Comparison of ENCODE assay signal across 9 cellular contexts in genomic region chr6:155186052-155186658, GRCh38.
DNase-seq lines count a peak whose midpoint lies in the region; ATAC-seq and TF ChIP-seq lines count a peak whose summit lies in the region.
"Had no signal": no experiment of that assay in that cellular context is flagged by ENCODE, and none has a peak within 500 bp of the region (broad histone marks: within the 10 kb centered on the region; RNA-seq: fewer than 3 reads in every experiment).

No MANE protein-coding gene starts in this region.

- H3K36me3 Mint-ChIP-seq in GM23338 (ENCODE audit: low read depth) (peaks cover under 1% of the 10 kb centered on the region; the same call in 1 of the 3 replicates), endothelial cell (ENCODE audit: low read depth, unreplicated experiment) (peaks cover 10% of the 10 kb centered on the region)
- no peaks in the 10 kb centered on the region for H3K36me3 Mint-ChIP-seq in T-helper 2 cell treated with Interferon-gamma antibody and Interleukin-4, amounts not matched to agents 5 μg/mL and 100 μg/mL, for 36 hours (ENCODE audit: low read depth)

- TF ChIP-seq CTCF in GM23338 (conservative IDR thresholded peaks at IDR 0.05; ENCODE audit: low read depth in 2 of 2): no peak
- TF ChIP-seq CTCF in endothelial cell (IDR thresholded peaks at IDR 0.05; ENCODE audit: unreplicated experiment): no peak
- no peak for TF ChIP-seq CTCF in gastrocnemius medialis (IDR thresholded peaks at IDR 0.05 in 4 of 5, conservative IDR thresholded peaks at IDR 0.05 in 1 of 5)
- no peak for TF ChIP-seq CTCF in esophagus squamous epithelium (IDR thresholded peaks at IDR 0.05)

- peaks cover 8% of the 10 kb centered on the region for H3K27me3 Mint-ChIP-seq in GM23338 (ENCODE audit: insufficient read depth, low read depth, poor library complexity)
- no peaks in the 10 kb centered on the region for H3K27me3 Mint-ChIP-seq in T-helper 2 cell treated with Interferon-gamma antibody and Interleukin-4, amounts not matched to agents 5 μg/mL and 100 μg/mL, for 36 hours (ENCODE audit: low read depth)
- H3K27me3 Mint-ChIP-seq in endothelial cell (ENCODE audit: unreplicated experiment): no peaks in the 10 kb centered on the region

- no peaks in the 10 kb centered on the region for H3K9me2 ChIP-seq in GM23338 (ENCODE audit: insufficient read depth)

- H3K79me2 ChIP-seq in GM23338 (replicated peaks; ENCODE audit: insufficient read depth): no peaks in the 10 kb centered on the region

- no peak for TF ChIP-seq POLR2A in gastrocnemius medialis (IDR thresholded peaks at IDR 0.05)
- TF ChIP-seq POLR2A in esophagus squamous epithelium (IDR thresholded peaks at IDR 0.05): no peak

- in situ Hi-C loops in gastrocnemius medialis (cut with MboI; ENCODE audit: low sequenced_read_pairs in 4 of 4): no loop called here

- DNase-seq in GM23338 (ENCODE audit: low spot score) (peak; percentile 41), endothelial cell (ENCODE audit: low spot score) (no peak), cerebellar nuclear complex (lab: John Stamatoyannopoulos, UW) (no peak), gastrocnemius medialis (no peak), NCI-H1694 (lab: John Stamatoyannopoulos, UW) (no peak), esophagus squamous epithelium (lab: John Stamatoyannopoulos, UW) (no peak)
- DNase-seq in T-helper 2 cell treated with Interferon-gamma antibody and Interleukin-4, amounts not matched to agents 5 μg/mL and 100 μg/mL, for 36 hours (ENCODE audit: low spot score): peak; percentile 85
- peak; percentile 46 to 74 for DNase-seq in stimulated activated CD4-positive, alpha-beta T cell treated with anti-CD3 and anti-CD28 coated beads, Interleukin-4, amount 100 ng/mL, for 4 hours
- DNase-seq: MV-4-11 had no signal

- H3K27ac ChIP-seq in GM23338 (ENCODE audit: low read depth) (peak overlapping the region; percentile 75), gastrocnemius medialis (no peak overlapping the region), esophagus squamous epithelium (peak overlapping the region in 1 of 4 donors; percentile 29)

- H3K4me1 ChIP-seq in GM23338 (ENCODE audit: insufficient read depth) (peaks cover 32% of the 10 kb centered on the region), gastrocnemius medialis (peaks cover 11 to 14% of the 10 kb centered on the region in 2 donors), esophagus squamous epithelium (peaks cover 0 to 50% (median 6%) of the 10 kb centered on the region in 3 donors)

- H3K9me3 Mint-ChIP-seq in GM23338 (no peaks in the 10 kb centered on the region), endothelial cell (ENCODE audit: unreplicated experiment) (no peaks in the 10 kb centered on the region)
- no peaks in the 10 kb centered on the region for H3K9me3 Mint-ChIP-seq in T-helper 2 cell treated with Interferon-gamma antibody and Interleukin-4, amounts not matched to agents 5 μg/mL and 100 μg/mL, for 36 hours

- 49 to 61% methylated on average over 5 to 6 of the region's 6 CpGs for WGBS in esophagus squamous epithelium, 2 donors

- ATAC-seq in GM23338 (peak; percentile 73), gastrocnemius medialis (no peak)

- H2AFZ ChIP-seq in GM23338: no peak overlapping the region

- H3K4me3 Mint-ChIP-seq in GM23338 (no peak overlapping the region; the same call in 2 of the 3 replicates), endothelial cell (ENCODE audit: unreplicated experiment) (no peak overlapping the region)
- H3K4me3 Mint-ChIP-seq in T-helper 2 cell treated with Interferon-gamma antibody and Interleukin-4, amounts not matched to agents 5 μg/mL and 100 μg/mL, for 36 hours: no peak overlapping the region

- H3K36me3 ChIP-seq in GM23338 (ENCODE audit: insufficient read depth) (peaks cover 3% of the 10 kb centered on the region; the same call in 1 of the 2 replicates), gastrocnemius medialis (no peaks in the 10 kb centered on the region), esophagus squamous epithelium (no peaks in the 10 kb centered on the region)

- no peaks in the 10 kb centered on the region for H3K27me3 ChIP-seq in GM23338 (ENCODE audit: insufficient read depth)
- no peaks in the 10 kb centered on the region for H3K27me3 ChIP-seq in gastrocnemius medialis
- no peaks in the 10 kb centered on the region for H3K27me3 ChIP-seq in esophagus squamous epithelium

- H3K9me3 ChIP-seq in gastrocnemius medialis: no peaks in the 10 kb centered on the region
- H3K9me3 ChIP-seq in esophagus squamous epithelium: no peaks in the 10 kb centered on the region

- intact Hi-C loops in gastrocnemius medialis (cut with DNase I; ENCODE audit: low total_unique reads) (no loop called here), esophagus squamous epithelium (cut with DNase I) (loop anchor here (5.0 kb wide), 1 partner anchor 51 kb away; no protein-coding TSS in a partner anchor)

- peak overlapping the region; percentile 33 for H3K4me2 ChIP-seq in GM23338

- H3K27ac Mint-ChIP-seq in GM23338: peak overlapping the region; percentile 92
- peak overlapping the region; percentile 58 for H3K27ac Mint-ChIP-seq in T-helper 2 cell treated with Interferon-gamma antibody and Interleukin-4, amounts not matched to agents 5 μg/mL and 100 μg/mL, for 36 hours
- H3K27ac Mint-ChIP-seq in endothelial cell (ENCODE audit: unreplicated experiment): peak overlapping the region; percentile 53

- peaks cover 27% of the 10 kb centered on the region for H3K4me1 Mint-ChIP-seq in GM23338
- peaks cover 41% of the 10 kb centered on the region for H3K4me1 Mint-ChIP-seq in T-helper 2 cell treated with Interferon-gamma antibody and Interleukin-4, amounts not matched to agents 5 μg/mL and 100 μg/mL, for 36 hours (ENCODE audit: low read depth)
- peaks cover 29% of the 10 kb centered on the region for H3K4me1 Mint-ChIP-seq in endothelial cell (ENCODE audit: unreplicated experiment)

- H3K4me3 ChIP-seq in GM23338 (no peak overlapping the region), gastrocnemius medialis (no peak overlapping the region), esophagus squamous epithelium (no peak overlapping the region)

- no peaks in the 10 kb centered on the region for H4K20me1 ChIP-seq in GM23338 (replicated peaks; ENCODE audit: insufficient read depth)

- H3F3A ChIP-seq in GM23338 (replicated peaks; ENCODE audit: low read depth): no peaks in the 10 kb centered on the region; the same call in 1 of the 2 replicates

TF ChIP-seq in GM23338, 12 proteins besides CTCF, POLR2A, EP300 and RAD21 (continues in another document):
- TF ChIP-seq ZNF114 (CRISPR knock-in tag; IDR thresholded peaks at IDR 0.05): no peak
- TF ChIP-seq POLR2AphosphoS5 (IDR thresholded peaks at IDR 0.05; ENCODE audit: low read depth): no peak
- TF ChIP-seq CREB1 (CRISPR knock-in tag; IDR thresholded peaks at IDR 0.05; ENCODE audit: low read depth): no peak
- no peak for TF ChIP-seq STAT1 (IDR thresholded peaks at IDR 0.05; ENCODE audit: unreplicated experiment)
- no peak for TF ChIP-seq NANOG (IDR thresholded peaks at IDR 0.05; ENCODE audit: borderline replicate concordance)
- no peak for TF ChIP-seq EZH2phosphoT487 (IDR thresholded peaks at IDR 0.05; ENCODE audit: unreplicated experiment)
- TF ChIP-seq EZH2 (IDR thresholded peaks at IDR 0.05; ENCODE audit: low read depth, unreplicated experiment): no peak
- TF ChIP-seq, protein P1, sequence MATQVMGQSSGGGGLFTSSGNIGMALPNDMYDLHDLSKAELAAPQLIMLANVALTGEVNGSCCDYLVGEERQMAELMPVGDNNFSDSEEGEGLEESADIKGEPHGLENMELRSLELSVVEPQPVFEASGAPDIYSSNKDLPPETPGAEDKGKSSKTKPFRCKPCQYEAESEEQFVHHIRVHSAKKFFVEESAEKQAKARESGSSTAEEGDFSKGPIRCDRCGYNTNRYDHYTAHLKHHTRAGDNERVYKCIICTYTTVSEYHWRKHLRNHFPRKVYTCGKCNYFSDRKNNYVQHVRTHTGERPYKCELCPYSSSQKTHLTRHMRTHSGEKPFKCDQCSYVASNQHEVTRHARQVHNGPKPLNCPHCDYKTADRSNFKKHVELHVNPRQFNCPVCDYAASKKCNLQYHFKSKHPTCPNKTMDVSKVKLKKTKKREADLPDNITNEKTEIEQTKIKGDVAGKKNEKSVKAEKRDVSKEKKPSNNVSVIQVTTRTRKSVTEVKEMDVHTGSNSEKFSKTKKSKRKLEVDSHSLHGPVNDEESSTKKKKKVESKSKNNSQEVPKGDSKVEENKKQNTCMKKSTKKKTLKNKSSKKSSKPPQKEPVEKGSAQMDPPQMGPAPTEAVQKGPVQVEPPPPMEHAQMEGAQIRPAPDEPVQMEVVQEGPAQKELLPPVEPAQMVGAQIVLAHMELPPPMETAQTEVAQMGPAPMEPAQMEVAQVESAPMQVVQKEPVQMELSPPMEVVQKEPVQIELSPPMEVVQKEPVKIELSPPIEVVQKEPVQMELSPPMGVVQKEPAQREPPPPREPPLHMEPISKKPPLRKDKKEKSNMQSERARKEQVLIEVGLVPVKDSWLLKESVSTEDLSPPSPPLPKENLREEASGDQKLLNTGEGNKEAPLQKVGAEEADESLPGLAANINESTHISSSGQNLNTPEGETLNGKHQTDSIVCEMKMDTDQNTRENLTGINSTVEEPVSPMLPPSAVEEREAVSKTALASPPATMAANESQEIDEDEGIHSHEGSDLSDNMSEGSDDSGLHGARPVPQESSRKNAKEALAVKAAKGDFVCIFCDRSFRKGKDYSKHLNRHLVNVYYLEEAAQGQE (IDR thresholded peaks at IDR 0.05; ENCODE audit: unreplicated experiment): no peak
- no peak for TF ChIP-seq ETS1 (IDR thresholded peaks at IDR 0.05)

Comparison
In these comparisons a context has a peak if more than half of its experiments do, and no peak if none do; other contexts are left out.
1. DNase-seq: peak in GM23338 (single experiment), T-helper 2 cell treated with Interferon-gamma antibody and Interleukin-4, amounts not matched to agents 5 μg/mL and 100 μg/mL, for 36 hours (single experiment) and stimulated activated CD4-positive, alpha-beta T cell treated with anti-CD3 and anti-CD28 coated beads, Interleukin-4, amount 100 ng/mL, for 4 hours (2 of 2); none in endothelial cell (single experiment), cerebellar nuclear complex (0 of 2), gastrocnemius medialis (0 of 2), NCI-H1694 (single experiment) and esophagus squamous epithelium (single experiment).
2. Peak in every context shown above with its lines, with median percentiles within 50 percentile points of each other: H3K27ac Mint-ChIP-seq.